Comparison of ENCODE assay signal across 4 cellular contexts in genomic region chr5:5536871-5537270, GRCh38.
"Had no signal": no experiment of that assay in that cellular context is flagged by ENCODE, and none has a peak within 500 bp of the region (broad histone marks: within the 10 kb centered on the region; RNA-seq: fewer than 3 reads in every experiment).

No MANE protein-coding gene starts in this region.

- H3K4me3 ChIP-seq: GM23338 had no signal

- DNase-seq: H7, HCEC 1CT, KBM-7 had no signal

- H2AFZ ChIP-seq: GM23338 had no signal

- H3K4me2 ChIP-seq: GM23338 had no signal
